Comparison of ENCODE assay signal across 15 cellular contexts in genomic region chr6:167684276-167685104, GRCh38.
DNase-seq lines count a peak whose midpoint lies in the region; ATAC-seq lines count a peak whose summit lies in the region.
"Had no signal": no experiment of that assay in that cellular context is flagged by ENCODE, and none has a peak within 500 bp of the region (broad histone marks: within the 10 kb centered on the region; RNA-seq: fewer than 3 reads in every experiment).

No MANE protein-coding gene starts in this region.

- H3K9ac ChIP-seq in GM23248 = no peak overlapping the region

- ATAC-seq in Right ventricle myocardium inferior (no peak), left lobe of liver (peak; percentile 65), GM18868 (IDR thresholded peaks at IDR 0.05; ENCODE audit: unreplicated experiment) (no peak)
- ATAC-seq: activated CD8-positive, alpha-beta memory T cell treated with anti-CD3 and anti-CD28 coated beads, Interleukin-2, amount 10 ng/mL, durations not matched to agents 7 days and 5 days had no signal

- no peaks in the 10 kb centered on the region for H3K36me3 ChIP-seq in GM23248 (ENCODE audit: low read depth)
- H3K36me3 ChIP-seq: Peyer's patch, vagina had no signal

- no peak overlapping the region for H3K4me3 ChIP-seq in GM23248
- H3K4me3 ChIP-seq: Peyer's patch, vagina had no signal

- H3K9me2 ChIP-seq in GM23248 (ENCODE audit: insufficient read depth) = no peaks in the 10 kb centered on the region

- H3K9me3 ChIP-seq in GM23248 (ENCODE audit: low read depth) = no peaks in the 10 kb centered on the region
- H3K9me3 ChIP-seq: Peyer's patch, vagina had no signal

- H3K27ac ChIP-seq in GM23248 = no peak overlapping the region
- H3K27ac ChIP-seq: vagina had no signal

- no peaks in the 10 kb centered on the region for H4K20me1 ChIP-seq in GM23248 (ENCODE audit: insufficient read depth)

- no peaks in the 10 kb centered on the region for H3F3A ChIP-seq in GM23248 (ENCODE audit: insufficient read depth)

- peak; percentile 57 for DNase-seq in cardiac septum (ENCODE audit: low spot score)
- DNase-seq in Right ventricle myocardium inferior (ENCODE audit: missing footprints) = no peak
- DNase-seq in NCI-H69 (lab: John Stamatoyannopoulos, UW) = peak; percentile 42
- no peak for DNase-seq in left lobe of liver (ENCODE audit: low spot score)
- no peak for DNase-seq in D341Med (ENCODE audit: low spot score)
- no peak for DNase-seq in GM23248
- DNase-seq in AG08396 (ENCODE audit: low spot score) = no peak
- DNase-seq: activated CD8-positive, alpha-beta memory T cell treated with anti-CD3 and anti-CD28 coated beads, Interleukin-2, amount 10 ng/mL, durations not matched to agents 7 days and 5 days; activated naive CD4-positive, alpha-beta T cell treated with Interleukin-2 at 50 U/mL for 16 hours; effector CD8-positive, alpha-beta T cell; NCI-H446; stimulated activated naive CD4-positive, alpha-beta T cell had no signal

- WGBS in GM23248 (ENCODE audit: low coverage in 1 of 2, low lambda C conversion rate in 2 of 2, missing lambda C conversion rate in 2 of 2), 2 experiments = 39% methylated on average over 14 of the region's 14 CpGs

- no peak overlapping the region for H3K4me2 ChIP-seq in GM23248 (ENCODE audit: unreplicated experiment)

- no peaks in the 10 kb centered on the region for H3K27me3 ChIP-seq in GM23248 (replicated peaks; ENCODE audit: insufficient read depth)
- H3K27me3 ChIP-seq: Peyer's patch, vagina had no signal

- H2AFZ ChIP-seq in GM23248 = no peak overlapping the region

- no peaks in the 10 kb centered on the region for H3K4me1 ChIP-seq in GM23248 (ENCODE audit: insufficient read depth)
- H3K4me1 ChIP-seq: vagina had no signal

- in situ Hi-C loops in GM23248 (cut with MboI) = no loop called here

- no peaks in the 10 kb centered on the region for H3K79me2 ChIP-seq in GM23248 (ENCODE audit: insufficient read depth)

- intact Hi-C loops in cardiac septum (cut with DNase I) (loop anchor here (5.0 kb wide), 1 partner anchor 143 kb away; the partner anchor contains the start of gene AFDN), Right ventricle myocardium inferior (cut with DNase I) (loop anchor here (5.0 kb wide), 1 partner anchor 68 kb away; no protein-coding TSS in a partner anchor)

Comparison
In these comparisons a context has a peak if more than half of its experiments do, and no peak if none do; other contexts are left out.
1. DNase-seq: peak in cardiac septum (single experiment) and NCI-H69 (single experiment); none in Right ventricle myocardium inferior (single experiment), left lobe of liver (single experiment), D341Med (single experiment), GM23248 (single experiment) and AG08396 (single experiment).